1 cellular context compared by ENCODE assay signal in genomic region chr12:42402821-42403411, GRCh38.
TF ChIP-seq lines count a peak whose summit lies in the region.

No MANE protein-coding gene starts in this region.

TF ChIP-seq in GM12878, 131 proteins besides CTCF, POLR2A, EP300 and RAD21 (continued from another document):
- TF ChIP-seq RUNX3 (IDR thresholded peaks at IDR 0.05; ENCODE audit: low read length) (no peak), KAT2A (conservative IDR thresholded peaks at IDR 0.05; ENCODE audit: control insufficient read depth, low read depth, low read length) (no peak), ZNF622 (IDR thresholded peaks at IDR 0.05) (no peak), ETV6 (conservative IDR thresholded peaks at IDR 0.05 in 1 of 2, IDR thresholded peaks at IDR 0.05 in 1 of 2; ENCODE audit: borderline replicate concordance in 1 of 2, low read depth in 1 of 2) (no peak), JUND (IDR thresholded peaks at IDR 0.05; ENCODE audit: low read depth, low read length) (no peak), ZBED1 (IDR thresholded peaks at IDR 0.05; ENCODE audit: borderline replicate concordance) (no peak)
- TF ChIP-seq, protein P1, sequence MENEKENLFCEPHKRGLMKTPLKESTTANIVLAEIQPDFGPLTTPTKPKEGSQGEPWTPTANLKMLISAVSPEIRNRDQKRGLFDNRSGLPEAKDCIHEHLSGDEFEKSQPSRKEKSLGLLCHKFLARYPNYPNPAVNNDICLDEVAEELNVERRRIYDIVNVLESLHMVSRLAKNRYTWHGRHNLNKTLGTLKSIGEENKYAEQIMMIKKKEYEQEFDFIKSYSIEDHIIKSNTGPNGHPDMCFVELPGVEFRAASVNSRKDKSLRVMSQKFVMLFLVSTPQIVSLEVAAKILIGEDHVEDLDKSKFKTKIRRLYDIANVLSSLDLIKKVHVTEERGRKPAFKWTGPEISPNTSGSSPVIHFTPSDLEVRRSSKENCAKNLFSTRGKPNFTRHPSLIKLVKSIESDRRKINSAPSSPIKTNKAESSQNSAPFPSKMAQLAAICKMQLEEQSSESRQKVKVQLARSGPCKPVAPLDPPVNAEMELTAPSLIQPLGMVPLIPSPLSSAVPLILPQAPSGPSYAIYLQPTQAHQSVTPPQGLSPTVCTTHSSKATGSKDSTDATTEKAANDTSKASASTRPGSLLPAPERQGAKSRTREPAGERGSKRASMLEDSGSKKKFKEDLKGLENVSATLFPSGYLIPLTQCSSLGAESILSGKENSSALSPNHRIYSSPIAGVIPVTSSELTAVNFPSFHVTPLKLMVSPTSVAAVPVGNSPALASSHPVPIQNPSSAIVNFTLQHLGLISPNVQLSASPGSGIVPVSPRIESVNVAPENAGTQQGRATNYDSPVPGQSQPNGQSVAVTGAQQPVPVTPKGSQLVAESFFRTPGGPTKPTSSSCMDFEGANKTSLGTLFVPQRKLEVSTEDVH (IDR thresholded peaks at IDR 0.05; ENCODE audit: low read depth, partially characterized antibody) = no peak
TF ChIP-seq in GM12878: peak in this region for 0.
